In the genomic region with DNA sequence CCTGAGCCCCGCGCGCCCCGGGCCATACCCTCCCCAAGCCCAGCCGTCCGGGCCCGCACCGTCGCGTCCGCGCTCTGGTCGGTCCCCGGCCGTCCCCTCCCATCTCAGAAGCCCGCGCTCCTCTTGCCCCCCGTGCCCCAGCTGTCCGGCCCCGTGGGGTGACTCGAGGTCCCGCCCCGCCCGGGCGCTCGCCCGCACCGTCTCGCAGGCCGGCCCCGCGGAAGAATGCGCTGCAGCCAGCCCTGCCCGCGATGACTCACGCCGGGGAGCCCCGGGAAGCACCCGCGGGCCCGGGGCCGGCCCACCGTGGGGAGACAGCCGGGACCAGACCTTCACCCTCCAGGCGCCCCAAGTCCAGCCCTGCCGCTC, we compare ENCODE assay signal across 8 cellular contexts. TPM values are rescaled to one million over a fixed set of nuclear protein-coding genes. Genes with fewer than 3 reads are reported as not detected.
DNase-seq lines count a peak whose midpoint lies in the region; ATAC-seq and TF ChIP-seq lines count a peak whose summit lies in the region.

No MANE protein-coding gene starts in this region.

- H3K36me3 Mint-ChIP-seq in activated CD4-positive, alpha-beta memory T cell treated with anti-CD3 and anti-CD28 coated beads for 36 hours, result no peaks in the 10 kb centered on the region

- peaks cover 36% of the 10 kb centered on the region for H3K27me3 ChIP-seq in trophoblast cell (ENCODE audit: insufficient read depth, low read length)

- POLR2A ChIA-PET in activated CD4-positive, alpha-beta memory T cell treated with anti-CD3 and anti-CD28 coated beads for 36 hours (lab: Charles Lee), result interaction anchor here (1.2 to 2.9 kb wide), 7 partner anchors 9 to 84 kb away, joined by 4 to 13 read pairs (median 8); no protein-coding TSS in a partner anchor

- H3K4ac ChIP-seq in trophoblast cell (ENCODE audit: low read depth, low read length), result no peak overlapping the region

- peak overlapping the region; percentile 84 for H2BK12ac ChIP-seq in trophoblast cell (ENCODE audit: low read length)

- ATAC-seq in HG03025 (IDR thresholded peaks at IDR 0.05; ENCODE audit: low FRiP score, unreplicated experiment), result no peak
- ATAC-seq in HG03457 (IDR thresholded peaks at IDR 0.05; ENCODE audit: unreplicated experiment), result no peak
- no peak for ATAC-seq in HG02852 (IDR thresholded peaks at IDR 0.05; ENCODE audit: unreplicated experiment)

- TF ChIP-seq CTCF in 22Rv1 (IDR thresholded peaks at IDR 0.05) (no peak), HFF-Myc (IDR thresholded peaks at IDR 0.05; ENCODE audit: low read depth, low read length, missing control alignments) (no peak), fibroblast of mammary gland (conservative IDR thresholded peaks at IDR 0.05; ENCODE audit: control insufficient read depth, insufficient read depth, low read depth, low read length) (no peak)

- no peak for DNase-seq in HFF-Myc (ENCODE audit: extremely low read depth, low read depth)
- peak; percentile 73 for DNase-seq in activated CD4-positive, alpha-beta memory T cell treated with anti-CD3 and anti-CD28 coated beads for 36 hours
- peak; percentile 70 for DNase-seq in fibroblast of mammary gland (ENCODE audit: low read depth)
- DNase-seq in trophoblast cell, result peak; percentile 66 to 73

- H3K23ac ChIP-seq in trophoblast cell (ENCODE audit: low read length), result no peak overlapping the region

- peak overlapping the region; percentile 41 for H3K4me3 ChIP-seq in HFF-Myc (replicated peaks; ENCODE audit: low read depth, low read length)
- peak overlapping the region; percentile 28 for H3K4me3 ChIP-seq in fibroblast of mammary gland (ENCODE audit: control insufficient read depth, low read depth, low read length)
- no peak overlapping the region for H3K4me3 ChIP-seq in trophoblast cell (ENCODE audit: low read depth, low read length)

- peak overlapping the region; percentile 23 for H2BK120ac ChIP-seq in trophoblast cell (ENCODE audit: insufficient read depth, low read length, poor library complexity)

- H4K12ac ChIP-seq in trophoblast cell (ENCODE audit: low read depth, low read length), result no peak overlapping the region

- WGBS in trophoblast cell (ENCODE audit: extremely low coverage, insufficient coverage, insufficient read length), result no CpG with 5 or more reads among the region's 46 CpGs

- peak overlapping the region; percentile 74 for H4K8ac ChIP-seq in trophoblast cell (ENCODE audit: low read depth, low read length)

- H3K4me3 Mint-ChIP-seq in activated CD4-positive, alpha-beta memory T cell treated with anti-CD3 and anti-CD28 coated beads for 36 hours, result no peak overlapping the region

- CTCF ChIA-PET in activated CD4-positive, alpha-beta memory T cell treated with anti-CD3 and anti-CD28 coated beads for 36 hours (lab: Charles Lee), result interaction anchor here (0.7 to 6.5 kb wide), 20 partner anchors 10 to 397 kb away, joined by 3 to 53 read pairs (median 6); a partner anchor contains a TSS

- intact Hi-C loops in activated CD4-positive, alpha-beta memory T cell treated with anti-CD3 and anti-CD28 coated beads for 36 hours (cut with micrococcal nuclease), result no loop called here

- H3K14ac ChIP-seq in trophoblast cell (ENCODE audit: low read length), result peak overlapping the region; percentile 13

- peak overlapping the region; percentile 48 for H3K18ac ChIP-seq in trophoblast cell (ENCODE audit: low read length)

- no peaks in the 10 kb centered on the region for H3K36me3 ChIP-seq in trophoblast cell (ENCODE audit: control insufficient read depth in 1 of 2, insufficient read depth in 2 of 2, low read length in 2 of 2)

- no peak overlapping the region for H3K9ac ChIP-seq in trophoblast cell (ENCODE audit: low read length)

- no peaks in the 10 kb centered on the region for H3K9me3 Mint-ChIP-seq in activated CD4-positive, alpha-beta memory T cell treated with anti-CD3 and anti-CD28 coated beads for 36 hours

- peaks cover 33% of the 10 kb centered on the region for H3K4me1 Mint-ChIP-seq in activated CD4-positive, alpha-beta memory T cell treated with anti-CD3 and anti-CD28 coated beads for 36 hours (ENCODE audit: low read depth)

- peak overlapping the region; percentile 96 for H3K27ac ChIP-seq in 22Rv1
- H3K27ac ChIP-seq in trophoblast cell (ENCODE audit: low read depth, low read length), result no peak overlapping the region

- no peaks in the 10 kb centered on the region for H3K79me2 ChIP-seq in trophoblast cell (ENCODE audit: control insufficient read depth, insufficient read depth, low read length, poor library complexity)

- H3K79me1 ChIP-seq in trophoblast cell (ENCODE audit: low read length), result peaks cover 5% of the 10 kb centered on the region

- H3K4me2 ChIP-seq in trophoblast cell (ENCODE audit: low read length), result peak overlapping the region; percentile 60

- no peak overlapping the region for H3K27ac Mint-ChIP-seq in activated CD4-positive, alpha-beta memory T cell treated with anti-CD3 and anti-CD28 coated beads for 36 hours

- H3K9me3 ChIP-seq in trophoblast cell (ENCODE audit: insufficient read depth, low read depth, low read length), result peaks cover 14% of the 10 kb centered on the region

- H4K91ac ChIP-seq in trophoblast cell (ENCODE audit: low read depth, low read length), result peak overlapping the region; percentile 31

- H3K27me3 Mint-ChIP-seq in activated CD4-positive, alpha-beta memory T cell treated with anti-CD3 and anti-CD28 coated beads for 36 hours, result peaks cover 11% of the 10 kb centered on the region

- no peak overlapping the region for H2AFZ ChIP-seq in trophoblast cell (ENCODE audit: insufficient read depth, low read length, poor library complexity)

- no peak overlapping the region for H2BK5ac ChIP-seq in trophoblast cell (ENCODE audit: low read depth, low read length, poor library complexity)

- H3K4me1 ChIP-seq in trophoblast cell (ENCODE audit: control insufficient read depth in 1 of 2, insufficient read depth in 2 of 2, low read length in 2 of 2), result peaks cover 15 to 29% of the 10 kb centered on the region in 2 experiments

- H2AK5ac ChIP-seq in trophoblast cell (ENCODE audit: low read length), result no peak overlapping the region

RNA-seq across cellular contexts. Expression of gene PHLDA2, which starts 0.3 kb away (rescaled TPM):
- total RNA-seq in activated CD4-positive, alpha-beta memory T cell treated with anti-CD3 and anti-CD28 coated beads for 36 hours, result 1 to 10 TPM; 7.6 to 8.3 TPM
- polyA plus RNA-seq in trophoblast cell (2013), result 252 and 269 TPM in 2 replicates

RNA-seq across cellular contexts. Expression of gene CDKN1C, which starts 43.9 kb away (rescaled TPM):
- under 1 TPM; 0.41 to 0.69 TPM for total RNA-seq in activated CD4-positive, alpha-beta memory T cell treated with anti-CD3 and anti-CD28 coated beads for 36 hours
- polyA plus RNA-seq in trophoblast cell (2013), result 604 and 638 TPM in 2 replicates
